In the genomic region with DNA sequence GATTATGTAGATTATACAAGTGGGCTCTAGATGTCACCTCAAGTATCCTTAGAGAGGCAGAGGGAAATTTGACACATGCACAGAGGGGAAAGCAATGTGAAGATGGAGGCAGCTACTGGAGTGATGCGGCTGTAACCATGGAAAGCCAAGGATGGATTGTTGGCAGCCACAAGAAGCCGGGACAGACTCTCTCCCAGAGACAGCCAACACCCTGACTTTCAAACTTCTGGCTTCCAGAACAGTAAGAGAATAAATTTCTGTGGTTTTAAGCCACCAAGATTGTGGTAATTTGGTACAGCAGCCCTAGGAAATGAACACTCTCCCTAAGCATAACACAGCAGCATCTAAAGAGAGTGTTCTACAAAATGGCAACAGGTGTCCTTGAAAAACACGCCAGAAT, we compare ENCODE assay signal across 1 cellular context.
TF ChIP-seq lines count a peak whose summit lies in the region.

No MANE protein-coding gene starts in this region.

TF ChIP-seq in IMR-90, 13 proteins besides CTCF, POLR2A, EP300 and RAD21:
- TF ChIP-seq ELK1 (IDR thresholded peaks at IDR 0.05; ENCODE audit: borderline replicate concordance, low read depth, low read length) = no peak
- no peak for TF ChIP-seq RFX5 (IDR thresholded peaks at IDR 0.05; ENCODE audit: low read depth, low read length)
- TF ChIP-seq MAZ (IDR thresholded peaks at IDR 0.05; ENCODE audit: borderline replicate concordance, low read depth, low read length) = no peak
- no peak for TF ChIP-seq NFE2L2 (IDR thresholded peaks at IDR 0.05; ENCODE audit: low read depth, low read length)
